Comparison of ENCODE assay signal across 15 cellular contexts in genomic region chr20:46559001-46559400, GRCh38. TPM values are rescaled to one million over a fixed set of nuclear protein-coding genes. Genes with fewer than 3 reads are reported as not detected.
DNase-seq lines count a peak whose midpoint lies in the region; ATAC-seq, FAIRE-seq and TF ChIP-seq lines count a peak whose summit lies in the region.
"Had no signal": no experiment of that assay in that cellular context is flagged by ENCODE, and none has a peak within 500 bp of the region (broad histone marks: within the 10 kb centered on the region; RNA-seq: fewer than 3 reads in every experiment).

No MANE protein-coding gene starts in this region.

- H3F3A ChIP-seq in neural progenitor cell (ENCODE audit: low read depth), result peaks cover 29% of the 10 kb centered on the region

- no peak overlapping the region for H3K4me3 Mint-ChIP-seq in neural progenitor cell

- H3K27me3 ChIP-seq in HepG2 (ENCODE audit: control insufficient read depth in 1 of 2, insufficient read depth in 2 of 2, low read length in 2 of 2) (no peaks in the 10 kb centered on the region), right lobe of liver (no peaks in the 10 kb centered on the region), K562 (ENCODE audit: control insufficient read depth in 2 of 2, insufficient read depth in 2 of 2, low read length in 2 of 2) (peaks cover 5 to 10% of the 10 kb centered on the region in 2 experiments; a peak in 2 of 5 replicates), neural progenitor cell (peaks cover 3% of the 10 kb centered on the region)
- H3K27me3 ChIP-seq: Peyer's patch had no signal

- POLR2A ChIA-PET in HepG2 (lab: Yijun Ruan, JAX), result interaction anchor here (0.7 to 2.1 kb wide), 8 partner anchors 9 to 130 kb away, joined by 3 to 10 read pairs (median 4); partner anchors contain the start of gene TP53RK
- POLR2A ChIA-PET in K562 (lab: Yijun Ruan, JAX), result interaction anchor here (0.7 to 1.0 kb wide), 2 partner anchors 24 to 678 kb away, joined by 3 to 4 read pairs; no protein-coding TSS in a partner anchor

- peaks cover 8% of the 10 kb centered on the region for H3K27me3 Mint-ChIP-seq in neural progenitor cell (ENCODE audit: insufficient read depth, low read depth)

- H3K36me3 ChIP-seq in HepG2 (replicated peaks in 1 of 2; ENCODE audit: control insufficient read depth in 1 of 2, insufficient read depth in 2 of 2, low read length in 2 of 2), result no peaks in the 10 kb centered on the region; a peak in 1 of 5 replicates
- no peaks in the 10 kb centered on the region for H3K36me3 ChIP-seq in right lobe of liver
- H3K36me3 ChIP-seq in K562 (ENCODE audit: control insufficient read depth, insufficient read depth, low read length), result no peaks in the 10 kb centered on the region
- H3K36me3 ChIP-seq in neural progenitor cell, result no peaks in the 10 kb centered on the region
- H3K36me3 ChIP-seq: Peyer's patch had no signal

- intact Hi-C loops in HepG2 (cut with micrococcal nuclease; ENCODE audit: unreplicated experiment) (loop anchor here (1.0 to 5.0 kb wide), 4 partner anchors 37 to 140 kb away; partner anchors contain the start of gene SLC13A3), right lobe of liver (cut with DNase I) (loop anchor here (5.0 to 10.0 kb wide), 2 partner anchors 123 to 126 kb away; partner anchors contain the start of gene TP53RK (in 1 of the 2)), K562 (cut with micrococcal nuclease) (loop anchor here (2.0 kb wide), 1 partner anchor 124 kb away; no protein-coding TSS in a partner anchor)

- TF ChIP-seq POLR2A in HepG2 (IDR thresholded peaks at IDR 0.05; ENCODE audit: insufficient read depth in 1 of 2, low read depth in 2 of 2, low read length in 2 of 2) (no peak), right lobe of liver (IDR thresholded peaks at IDR 0.05) (no peak), K562 (conservative IDR thresholded peaks at IDR 0.05) (no peak)

- no peaks in the 10 kb centered on the region for H3K36me3 Mint-ChIP-seq in neural progenitor cell

- CTCF ChIA-PET in HepG2 (lab: Yijun Ruan, JAX; ENCODE audit: low intra/inter-chr PET ratio, low total read pairs), result interaction anchor here (3.4 kb wide), 1 partner anchor 123 kb away, joined by 19 read pairs; no protein-coding TSS in a partner anchor
- CTCF ChIA-PET in K562 (lab: Yijun Ruan, JAX; ENCODE audit: low intra/inter-chr PET ratio), result interaction anchor here (2.6 kb wide), 1 partner anchor 122 kb away, joined by 10 read pairs; no protein-coding TSS in a partner anchor

- FAIRE-seq in HepG2 (lab: Jason Lieb, UNC), result no peak
- no peak for FAIRE-seq in K562 (lab: Jason Lieb, UNC)
- FAIRE-seq: A204.1, GM12892 had no signal

- 78% methylated on average over 3 of the region's 3 CpGs for WGBS in HepG2 (ENCODE audit: low lambda C conversion rate)
- WGBS in right lobe of liver (ENCODE audit: insufficient coverage, low coverage, low lambda C conversion rate, missing lambda C conversion rate), result 90% methylated on average over 3 of the region's 3 CpGs
- WGBS in K562 (ENCODE audit: insufficient coverage, low coverage, missing lambda C conversion rate), result 14% methylated on average over 3 of the region's 3 CpGs

- no peak for ATAC-seq in HepG2
- ATAC-seq in right lobe of liver, result no peak
- ATAC-seq in K562, result 0 out of 3 replicates have a peak, but pooled peaks have one; percentile 22
- no peak for ATAC-seq in GM18868 (IDR thresholded peaks at IDR 0.05; ENCODE audit: unreplicated experiment)
- ATAC-seq: Right ventricle myocardium inferior had no signal

- in situ Hi-C loops in HepG2 (cut with HindIII; ENCODE audit: extremely low pct_ligation_motif_present, low pct_unique_long_range_greater_than_20kb) (no loop called here), K562 (cut with MboI) (no loop called here)

- H3K27ac ChIP-seq in HepG2 (ENCODE audit: extremely low read length, insufficient read depth, low read length) (no peak overlapping the region), right lobe of liver (no peak overlapping the region), K562 (ENCODE audit: extremely low read depth, low read depth, low read length) (no peak overlapping the region), neural progenitor cell (no peak overlapping the region)
- H3K27ac ChIP-seq: Peyer's patch had no signal

- BruUV-seq in HepG2 (replicated peaks; lab: Mats Ljungman, UMichigan) (no TSS peak), K562 (replicated peaks; lab: Mats Ljungman, UMichigan) (no TSS peak)

- H3K4me1 Mint-ChIP-seq in neural progenitor cell, result peaks cover 45% of the 10 kb centered on the region

- 0 out of 2 replicates have a peak, but pooled peaks have one; percentile 1 for TF ChIP-seq CTCF in HepG2 (CRISPR knock-in tag; IDR thresholded peaks at IDR 0.05)
- TF ChIP-seq CTCF in right lobe of liver (IDR thresholded peaks at IDR 0.05), result no peak
- no peak for TF ChIP-seq CTCF in K562 (IDR thresholded peaks at IDR 0.05 in 2 of 3, conservative IDR thresholded peaks at IDR 0.05 in 1 of 3; ENCODE audit: insufficient read depth in 2 of 3, low read depth in 1 of 3, low read length in 3 of 3)
- no peak for TF ChIP-seq CTCF in neural progenitor cell (IDR thresholded peaks at IDR 0.05)

- DNase-seq in HepG2 (ENCODE audit: low spot score) (no peak), right lobe of liver (no peak), K562 (ENCODE audit: extremely low read depth in 1 of 4, low spot score in 3 of 4) (peak in 3 of 4 experiments; percentile 23 to 46 (median 42)), neural progenitor cell (ENCODE audit: low spot score) (no peak), NCI-H1048 (lab: John Stamatoyannopoulos, UW) (no peak), hepatic stellate cell (ENCODE audit: low spot score) (no peak)
- DNase-seq: COR-L47, Karpas-422, MM.1S, NCI-H187, Peyer's patch had no signal

- TF ChIP-seq RAD21 in HepG2 (CRISPR knock-in tag; IDR thresholded peaks at IDR 0.05) (peak; percentile 30; the same call in 1 of the 2 replicates), K562 (CRISPR knock-in tag; conservative IDR thresholded peaks at IDR 0.05 in 1 of 2, IDR thresholded peaks at IDR 0.05 in 1 of 2) (no peak)

- H4K20me1 ChIP-seq in HepG2 (ENCODE audit: insufficient read depth, low read length) (no peaks in the 10 kb centered on the region), K562 (replicated peaks; ENCODE audit: control insufficient read depth, insufficient read depth, low read length) (no peaks in the 10 kb centered on the region), neural progenitor cell (ENCODE audit: low read depth) (no peaks in the 10 kb centered on the region)

- no peak for TF ChIP-seq EP300 in HepG2 (IDR thresholded peaks at IDR 0.05; ENCODE audit: low read depth in 2 of 2, low read length in 2 of 2)
- no peak for TF ChIP-seq EP300 in HepG2 (CRISPR knock-in tag; IDR thresholded peaks at IDR 0.05; ENCODE audit: borderline replicate concordance)
- TF ChIP-seq EP300 in K562 (IDR thresholded peaks at IDR 0.05; ENCODE audit: low read length), result no peak

- H2AFZ ChIP-seq in HepG2 (ENCODE audit: low read length) (no peak overlapping the region), K562 (ENCODE audit: low read depth, low read length) (no peak overlapping the region), neural progenitor cell (replicated peaks) (no peak overlapping the region)

- H3K9me1 ChIP-seq in K562 (ENCODE audit: control insufficient read depth, insufficient read depth, low read length), result no peaks in the 10 kb centered on the region

- H3K9ac ChIP-seq in HepG2 (ENCODE audit: insufficient read depth, low read depth, low read length), result no peak overlapping the region
- no peak overlapping the region for H3K9ac ChIP-seq in K562 (ENCODE audit: insufficient read depth in 1 of 2, low read depth in 2 of 2, low read length in 2 of 2)
- H3K9ac ChIP-seq in neural progenitor cell, result no peak overlapping the region

- peaks cover 75% of the 10 kb centered on the region for H3K4me1 ChIP-seq in HepG2 (ENCODE audit: insufficient read depth, low read length)
- H3K4me1 ChIP-seq in right lobe of liver, result no peaks in the 10 kb centered on the region
- peaks cover 19 to 30% of the 10 kb centered on the region in 2 experiments for H3K4me1 ChIP-seq in K562 (replicated peaks in 1 of 2; ENCODE audit: control insufficient read depth in 2 of 2, insufficient read depth in 2 of 2, low read length in 2 of 2)
- peaks cover 28% of the 10 kb centered on the region for H3K4me1 ChIP-seq in neural progenitor cell
- H3K4me1 ChIP-seq: Peyer's patch had no signal

- H3K9me3 Mint-ChIP-seq in neural progenitor cell, result no peaks in the 10 kb centered on the region

- H3K4me3 ChIP-seq in HepG2 (replicated peaks in 1 of 3; ENCODE audit: insufficient read depth in 1 of 3, low read depth in 2 of 3, low read length in 3 of 3), result no peak overlapping the region
- H3K4me3 ChIP-seq in right lobe of liver, result no peak overlapping the region
- H3K4me3 ChIP-seq in K562, result no peak overlapping the region
- H3K4me3 ChIP-seq in neural progenitor cell, result no peak overlapping the region
- H3K4me3 ChIP-seq: Peyer's patch had no signal

- H3K79me2 ChIP-seq in HepG2 (ENCODE audit: insufficient read depth, low read length), result no peaks in the 10 kb centered on the region
- H3K79me2 ChIP-seq in K562 (ENCODE audit: control insufficient read depth, insufficient read depth, low read length), result no peaks in the 10 kb centered on the region
- H3K79me2 ChIP-seq in neural progenitor cell (ENCODE audit: low read depth), result no peaks in the 10 kb centered on the region

- H3K4me2 ChIP-seq in HepG2 (ENCODE audit: low read depth, low read length) (peak overlapping the region; percentile 29; the same call in 1 of the 2 replicates), K562 (ENCODE audit: insufficient read depth, low read length) (no peak overlapping the region), neural progenitor cell (peak overlapping the region; percentile 43)

- H3K27ac Mint-ChIP-seq in neural progenitor cell, result peak overlapping the region; percentile 31

- no peaks in the 10 kb centered on the region for H3K9me3 ChIP-seq in HepG2 (ENCODE audit: low read length)
- H3K9me3 ChIP-seq in right lobe of liver, result no peaks in the 10 kb centered on the region
- H3K9me3 ChIP-seq in K562 (replicated peaks; ENCODE audit: control insufficient read depth, insufficient read depth, low read depth, low read length), result no peaks in the 10 kb centered on the region
- no peaks in the 10 kb centered on the region for H3K9me3 ChIP-seq in neural progenitor cell (ENCODE audit: low read depth)
- H3K9me3 ChIP-seq: Peyer's patch had no signal

RNA-seq across cellular contexts. Expression of gene OCSTAMP, which starts 8.5 kb away (rescaled TPM):
- not detected in 2 replicates for total RNA-seq in HepG2 (2016; rRNA removed; fragmentation: Illumina TruSeq; extraction: Trizol)
- total RNA-seq in HepG2 (2016; cell fraction: cytosol; rRNA removed; fragmentation: Illumina TruSeq; extraction: Trizol; ENCODE audit: low read depth), result not detected in 2 replicates
- total RNA-seq in HepG2 (2016; cell fraction: insoluble cytoplasmic fraction; rRNA removed; fragmentation: Illumina TruSeq; extraction: Trizol), result not detected in 2 replicates
- total RNA-seq in HepG2 (2016; cell fraction: membrane; rRNA removed; fragmentation: Illumina TruSeq; extraction: Trizol), result not detected in 2 replicates
- total RNA-seq in HepG2 (2016; cell fraction: nucleus; rRNA removed; fragmentation: Illumina TruSeq; extraction: Trizol), result not detected in 2 replicates
- polyA plus RNA-seq in HepG2 (2011; rRNA removed), result not detected in 2 replicates
- polyA plus RNA-seq in HepG2 (2011; cell fraction: cytosol; rRNA removed), result not detected in 2 replicates
- polyA plus RNA-seq in HepG2 (2011; cell fraction: nucleus; rRNA removed), result not detected in 2 replicates
- not detected in 2 replicates for polyA plus RNA-seq in HepG2 (2012)
- not detected in 2 replicates for polyA plus RNA-seq in HepG2 (2016; cell fraction: cytosol; fragmentation: Illumina TruSeq; extraction: Trizol; ENCODE audit: low read depth)
- polyA plus RNA-seq in HepG2 (2016; cell fraction: insoluble cytoplasmic fraction; fragmentation: Illumina TruSeq; extraction: Trizol; ENCODE audit: low read depth), result not detected in 2 replicates
- polyA plus RNA-seq in HepG2 (2016; cell fraction: membrane; fragmentation: Illumina TruSeq; extraction: Trizol; ENCODE audit: low read depth), result not detected in 2 replicates
- not detected in 2 replicates for polyA plus RNA-seq in HepG2 (2016; cell fraction: nucleus; fragmentation: Illumina TruSeq; extraction: Trizol; ENCODE audit: insufficient read depth, low read depth)
- not detected in 2 replicates for polyA minus RNA-seq in HepG2 (2011; rRNA and poly(A)+ RNA removed; ENCODE audit: low replicate concordance)
- polyA minus RNA-seq in HepG2 (2011; cell fraction: cytosol; rRNA and poly(A)+ RNA removed), result not detected in 2 replicates
- polyA minus RNA-seq in HepG2 (2011; cell fraction: nucleus; rRNA and poly(A)+ RNA removed), result not detected in 2 replicates
- total RNA-seq in right lobe of liver, result not detected
- total RNA-seq in K562 (2011; cell fraction: chromatin; rRNA removed; ENCODE audit: low replicate concordance), result not detected in 2 replicates
- not detected in 2 replicates for total RNA-seq in K562 (2011; cell fraction: nucleolus; rRNA removed)
- not detected in 2 replicates for total RNA-seq in K562 (2011; cell fraction: nucleoplasm; rRNA removed)
- not detected in 2 replicates for total RNA-seq in K562 (2014; rRNA removed)
- not detected in 2 replicates for total RNA-seq in K562 (2014; rRNA removed; fragmentation: Illumina TruSeq; extraction: Trizol)
- total RNA-seq in K562 (2015; rRNA removed; fragmentation: Illumina TruSeq; extraction: Trizol), result not detected in 2 replicates
- not detected in 2 replicates for total RNA-seq in K562 (2021)
- not detected in 2 replicates for polyA plus RNA-seq in K562 (2011; rRNA removed)
- not detected in 2 replicates for polyA plus RNA-seq in K562 (2011; cell fraction: cytosol; rRNA removed)
- 0.06 TPM in 1 of 2 replicates, not detected in the other for polyA plus RNA-seq in K562 (2011; cell fraction: nucleus; rRNA removed)
- not detected in 2 replicates for polyA plus RNA-seq in K562 (2012)
- not detected in 2 replicates for polyA plus RNA-seq in K562 (2014; fragmentation: Illumina TruSeq; extraction: Trizol)
- polyA plus RNA-seq in K562 (2014; fragmentation: Nextera tagmentation; extraction: Ambion mirVana), result not detected
- polyA plus RNA-seq in K562 (2014; rRNA removed), result not detected in 2 replicates
- polyA minus RNA-seq in K562 (2011; rRNA and poly(A)+ RNA removed), result not detected in 2 replicates
- not detected in 2 replicates for polyA minus RNA-seq in K562 (2011; cell fraction: cytosol; rRNA and poly(A)+ RNA removed)
- polyA minus RNA-seq in K562 (2011; cell fraction: nucleus; rRNA and poly(A)+ RNA removed), result not detected in 2 replicates
- not detected in 2 replicates for total RNA-seq in neural progenitor cell (ENCODE audit: low replicate concordance)
- total RNA-seq: Peyer's patch, Right ventricle myocardium inferior had no signal

RNA-seq across cellular contexts. Expression of gene ZNF334, which starts 45.6 kb away (rescaled TPM):
- 4.8 and 5.3 TPM in 2 replicates for total RNA-seq in HepG2 (2016; rRNA removed; fragmentation: Illumina TruSeq; extraction: Trizol)
- total RNA-seq in HepG2 (2016; cell fraction: cytosol; rRNA removed; fragmentation: Illumina TruSeq; extraction: Trizol; ENCODE audit: low read depth), result 0.88 and 1.0 TPM in 2 replicates
- 4.7 and 5.1 TPM in 2 replicates for total RNA-seq in HepG2 (2016; cell fraction: insoluble cytoplasmic fraction; rRNA removed; fragmentation: Illumina TruSeq; extraction: Trizol)
- total RNA-seq in HepG2 (2016; cell fraction: membrane; rRNA removed; fragmentation: Illumina TruSeq; extraction: Trizol), result 1.7 and 2.4 TPM in 2 replicates
- total RNA-seq in HepG2 (2016; cell fraction: nucleus; rRNA removed; fragmentation: Illumina TruSeq; extraction: Trizol), result 11.4 and 12.3 TPM in 2 replicates
- 6.9 and 7.8 TPM in 2 replicates for polyA plus RNA-seq in HepG2 (2011; rRNA removed)
- 1.3 and 1.9 TPM in 2 replicates for polyA plus RNA-seq in HepG2 (2011; cell fraction: cytosol; rRNA removed)
- 15.7 and 19.6 TPM in 2 replicates for polyA plus RNA-seq in HepG2 (2011; cell fraction: nucleus; rRNA removed)
- 3.0 and 4.6 TPM in 2 replicates for polyA plus RNA-seq in HepG2 (2012)
- 0.20 and 0.32 TPM in 2 replicates for polyA plus RNA-seq in HepG2 (2016; cell fraction: cytosol; fragmentation: Illumina TruSeq; extraction: Trizol; ENCODE audit: low read depth)
- 4.3 and 4.8 TPM in 2 replicates for polyA plus RNA-seq in HepG2 (2016; cell fraction: insoluble cytoplasmic fraction; fragmentation: Illumina TruSeq; extraction: Trizol; ENCODE audit: low read depth)
- polyA plus RNA-seq in HepG2 (2016; cell fraction: membrane; fragmentation: Illumina TruSeq; extraction: Trizol; ENCODE audit: low read depth), result 0.69 and 0.77 TPM in 2 replicates
- 31.6 and 32.6 TPM in 2 replicates for polyA plus RNA-seq in HepG2 (2016; cell fraction: nucleus; fragmentation: Illumina TruSeq; extraction: Trizol; ENCODE audit: insufficient read depth, low read depth)
- polyA minus RNA-seq in HepG2 (2011; rRNA and poly(A)+ RNA removed; ENCODE audit: low replicate concordance), result 2.8 TPM in 1 of 2 replicates, not detected in the other
- 1.7 and 1.8 TPM in 2 replicates for polyA minus RNA-seq in HepG2 (2011; cell fraction: cytosol; rRNA and poly(A)+ RNA removed)
- 22.5 and 32.0 TPM in 2 replicates for polyA minus RNA-seq in HepG2 (2011; cell fraction: nucleus; rRNA and poly(A)+ RNA removed)
- 1 to 10 TPM in 3 of 6 experiments, under 1 TPM in 3; 0.55 to 2.8 (median 1.3) TPM for total RNA-seq in right lobe of liver
- 0.46 and 1.1 TPM in 2 replicates for total RNA-seq in K562 (2011; cell fraction: chromatin; rRNA removed; ENCODE audit: low replicate concordance)
- 0.50 and 0.53 TPM in 2 replicates for total RNA-seq in K562 (2011; cell fraction: nucleolus; rRNA removed)
- total RNA-seq in K562 (2011; cell fraction: nucleoplasm; rRNA removed), result 0.31 and 0.51 TPM in 2 replicates
- 0.12 and 0.27 TPM in 2 replicates for total RNA-seq in K562 (2014; rRNA removed)
- total RNA-seq in K562 (2014; rRNA removed; fragmentation: Illumina TruSeq; extraction: Trizol), result 0.22 and 0.29 TPM in 2 replicates
- total RNA-seq in K562 (2015; rRNA removed; fragmentation: Illumina TruSeq; extraction: Trizol), result 0.22 and 0.23 TPM in 2 replicates
- 0.24 and 0.34 TPM in 2 replicates for total RNA-seq in K562 (2021)
- polyA plus RNA-seq in K562 (2011; rRNA removed), result 0.05 and 0.06 TPM in 2 replicates
- polyA plus RNA-seq in K562 (2011; cell fraction: cytosol; rRNA removed), result 0.01 TPM in 1 of 2 replicates, not detected in the other
- 0.13 and 0.23 TPM in 2 replicates for polyA plus RNA-seq in K562 (2011; cell fraction: nucleus; rRNA removed)
- polyA plus RNA-seq in K562 (2012), result 0.14 and 0.98 TPM in 2 replicates
- polyA plus RNA-seq in K562 (2014; fragmentation: Illumina TruSeq; extraction: Trizol), result 0.21 TPM in 2 replicates
- polyA plus RNA-seq in K562 (2014; fragmentation: Nextera tagmentation; extraction: Ambion mirVana), result under 1 TPM in 1 of 2 experiments, not detected in 1; 0.08 TPM
- 0.19 and 0.21 TPM in 2 replicates for polyA plus RNA-seq in K562 (2014; rRNA removed)
- 0.04 and 0.09 TPM in 2 replicates for polyA minus RNA-seq in K562 (2011; rRNA and poly(A)+ RNA removed)
- polyA minus RNA-seq in K562 (2011; cell fraction: cytosol; rRNA and poly(A)+ RNA removed), result not detected in 2 replicates
- polyA minus RNA-seq in K562 (2011; cell fraction: nucleus; rRNA and poly(A)+ RNA removed), result 0.11 TPM in 1 of 2 replicates, not detected in the other
- total RNA-seq in neural progenitor cell (ENCODE audit: low replicate concordance), result 29.0 and 45.9 TPM in 2 replicates

Comparison
In these comparisons a context has a peak if more than half of its experiments do, and no peak if none do; other contexts are left out.
1. DNase-seq: peak in K562 (3 of 4); none in HepG2 (single experiment), right lobe of liver (0 of 3), neural progenitor cell (single experiment), NCI-H1048 (single experiment) and hepatic stellate cell (single experiment).
2. Of the 241 proteins assayed by ChIP-seq in both HepG2 and K562: peak only in HepG2: CTCF, PATZ1, RAD21 and ZBTB26; only in K562: none; in both: none; in neither: 237.